In the genomic region with DNA sequence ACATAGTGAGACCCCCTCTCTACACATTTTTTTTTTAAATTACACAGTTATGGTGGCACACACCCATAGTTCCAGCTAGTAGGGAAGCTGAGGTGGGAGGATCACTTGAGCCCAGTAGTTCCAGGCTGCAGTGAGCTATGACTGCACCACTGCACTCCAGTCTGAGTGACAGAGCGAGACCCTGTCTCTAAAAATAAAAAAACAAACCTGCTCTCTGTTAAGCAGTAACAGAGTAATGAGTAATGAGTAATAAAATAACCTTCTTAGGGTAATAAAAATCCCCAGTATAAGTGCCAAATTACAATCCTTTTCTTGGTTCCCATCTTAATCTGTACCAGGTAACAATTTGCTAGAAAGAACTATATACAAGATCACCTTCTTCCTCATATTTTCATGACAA, we compare ENCODE assay signal across 24 cellular contexts.
DNase-seq lines count a peak whose midpoint lies in the region; ATAC-seq, FAIRE-seq and TF ChIP-seq lines count a peak whose summit lies in the region.
"Had no signal": no experiment of that assay in that cellular context is flagged by ENCODE, and none has a peak within 500 bp of the region (broad histone marks: within the 10 kb centered on the region; RNA-seq: fewer than 3 reads in every experiment).

No MANE protein-coding gene starts in this region.

- peak; percentile 29 for DNase-seq in glomerular visceral epithelial cell (ENCODE audit: extremely low spot score)
- no peak for DNase-seq in effector CD4-positive, alpha-beta T cell
- no peak for DNase-seq in GM13976 (ENCODE audit: low spot score)
- no peak for DNase-seq in H54 (ENCODE audit: insufficient read length, low spot score)
- no peak for DNase-seq in NCI-H1417 treated with DMSO at 0.1 percent for 48 hours (lab: John Stamatoyannopoulos, UW)
- DNase-seq: activated CD4-positive, alpha-beta memory T cell treated with anti-CD3 and anti-CD28 coated beads, Interleukin-2, amount 10 ng/mL, durations not matched to agents 7 days and 5 days; activated CD8-positive, alpha-beta memory T cell treated with anti-CD3 and anti-CD28 coated beads, Interleukin-2, amount 50 U/mL, for 48 hours; C1 segment of cervical spinal cord; Calu3; DMS79 treated with DMSO at 0.1 percent for 48 hours; GF-D8; GM23248; HFFc6; NCI-H2081; NCI-H345; NCI-H748 treated with DMSO at 0.1 percent for 48 hours; stimulated activated CD4-positive, alpha-beta T cell treated with anti-CD3 and anti-CD28 coated beads, Interleukin-2, amount 100 ng/mL, for 24 hours had no signal

- in situ Hi-C loops in GM13976 (cut with MboI; ENCODE audit: low sequenced_read_pairs, unreplicated experiment): no loop called here

- ATAC-seq in GM19025 (IDR thresholded peaks at IDR 0.05; ENCODE audit: low read depth, unreplicated experiment) (peak; percentile 76), HG02642 (IDR thresholded peaks at IDR 0.05; ENCODE audit: poor library complexity, unreplicated experiment) (peak; percentile 64)
- ATAC-seq: activated T-helper 17 cell treated with anti-CD3 and anti-CD28 coated beads, Interleukin-2, amount 50 U/mL, for 72 hours; K562 had no signal

- no peak for FAIRE-seq in H54 (lab: Jason Lieb, UNC)
- FAIRE-seq: bronchial epithelial cell, colon, HTR-8/SVneo, K562 had no signal

- TF ChIP-seq POLR2A in H54 (IDR thresholded peaks at IDR 0.05; ENCODE audit: low read depth, low read length): no peak

- TF ChIP-seq CTCF in GM13976 (IDR thresholded peaks at IDR 0.05; ENCODE audit: borderline replicate concordance, control extremely low read depth, extremely low read depth, insufficient read depth, missing control alignments): no peak
